Comparison of ENCODE assay signal across 7 cellular contexts in the genomic region with DNA sequence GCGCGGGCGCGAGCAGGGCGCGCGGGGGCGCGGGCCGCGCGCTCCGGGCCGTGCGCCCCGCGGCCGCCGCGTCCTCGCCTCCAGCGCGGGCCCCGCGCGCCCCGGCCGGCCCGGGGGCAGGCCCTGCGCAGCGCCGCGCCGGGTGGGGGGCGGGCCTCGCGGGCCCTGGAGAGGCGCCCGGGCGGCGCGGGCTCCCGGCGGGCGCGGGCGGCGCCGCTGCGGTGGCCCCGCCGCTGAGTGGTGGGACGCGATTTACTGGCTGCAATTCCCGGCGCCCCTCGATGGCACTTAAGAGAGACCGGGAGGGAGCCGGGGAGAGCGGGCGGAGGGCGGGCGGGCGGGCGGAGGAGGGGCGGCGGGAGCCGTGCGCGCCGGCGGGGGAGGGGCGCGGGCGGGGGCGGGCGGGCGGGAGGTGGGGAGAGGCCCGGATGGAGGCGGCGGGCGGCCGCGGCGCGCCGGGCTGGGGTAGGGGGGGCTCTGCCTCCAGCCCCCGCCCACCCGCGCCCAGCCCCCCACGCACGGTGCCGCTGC.
DNase-seq lines count a peak whose midpoint lies in the region; ATAC-seq and TF ChIP-seq lines count a peak whose summit lies in the region.

No MANE protein-coding gene starts in this region.

- peak in 1 of 2 experiments; percentile 42 for DNase-seq in Caco-2
- DNase-seq in LoVo (ENCODE audit: low spot score): peak; percentile 38
- no peak for DNase-seq in choroid plexus epithelial cell (ENCODE audit: low read depth)
- DNase-seq in osteoblast (ENCODE audit: insufficient read length, low spot score, missing footprints): peak; percentile 94
- DNase-seq in SW480 (ENCODE audit: low spot score): no peak

- no peaks in the 10 kb centered on the region for H3K9me3 ChIP-seq in Caco-2
- no peaks in the 10 kb centered on the region for H3K9me3 ChIP-seq in osteoblast (ENCODE audit: low read depth, low read length)

- peak overlapping the region; percentile 56 for H3K4me3 Mint-ChIP-seq in Caco-2 (ENCODE audit: unreplicated experiment)

- no peaks in the 10 kb centered on the region for H3K27me3 ChIP-seq in Caco-2 (replicated peaks; ENCODE audit: control insufficient read depth, insufficient read depth, low read length)
- peaks cover 2% of the 10 kb centered on the region for H3K27me3 ChIP-seq in osteoblast (ENCODE audit: insufficient read depth, low read length)

- POLR2A ChIA-PET in Caco-2 (lab: Charles Lee): no interaction called here

- H3K4me1 ChIP-seq in Caco-2 (no peaks in the 10 kb centered on the region), osteoblast (ENCODE audit: insufficient read depth, low read length) (no peaks in the 10 kb centered on the region)

- H3K27ac ChIP-seq in osteoblast (ENCODE audit: low read depth, low read length): no peak overlapping the region

- no peaks in the 10 kb centered on the region for H3K36me3 Mint-ChIP-seq in Caco-2 (ENCODE audit: insufficient read depth, unreplicated experiment)

- H3K36me3 ChIP-seq in Caco-2 (ENCODE audit: control insufficient read depth, insufficient read depth, low read length) (no peaks in the 10 kb centered on the region), osteoblast (ENCODE audit: insufficient read depth, low read length) (no peaks in the 10 kb centered on the region)

- H4K20me1 ChIP-seq in osteoblast (ENCODE audit: insufficient read depth, low read length): no peaks in the 10 kb centered on the region

- BruUV-seq in Caco-2 (replicated peaks; lab: Mats Ljungman, UMichigan): no TSS peak

- H3K4me1 Mint-ChIP-seq in Caco-2 (ENCODE audit: low read depth, unreplicated experiment): no peaks in the 10 kb centered on the region

- H3K27ac Mint-ChIP-seq in Caco-2 (ENCODE audit: unreplicated experiment): no peak overlapping the region

- intact Hi-C loops in Caco-2 (cut with micrococcal nuclease; ENCODE audit: unreplicated experiment): no loop called here

- ATAC-seq in GM21529 (IDR thresholded peaks at IDR 0.05; ENCODE audit: unreplicated experiment) (no peak), HG03175 (IDR thresholded peaks at IDR 0.05; ENCODE audit: unreplicated experiment) (no peak)

- H2AFZ ChIP-seq in osteoblast (ENCODE audit: low read length): no peak overlapping the region

- no peak overlapping the region for H3K4me2 ChIP-seq in osteoblast (ENCODE audit: insufficient read depth, low read length)

- no peaks in the 10 kb centered on the region for H3K9me3 Mint-ChIP-seq in Caco-2 (ENCODE audit: unreplicated experiment)

- peak overlapping the region; percentile 38 for H3K4me3 ChIP-seq in Caco-2 (ENCODE audit: low read depth, low read length)
- peak overlapping the region; percentile 35 for H3K4me3 ChIP-seq in choroid plexus epithelial cell (ENCODE audit: low read depth, low read length)
- H3K4me3 ChIP-seq in osteoblast (ENCODE audit: insufficient read depth, low read length): no peak overlapping the region

- no peaks in the 10 kb centered on the region for H3K79me2 ChIP-seq in osteoblast (ENCODE audit: insufficient read depth, low read length)

- no peaks in the 10 kb centered on the region for H3K27me3 Mint-ChIP-seq in Caco-2 (ENCODE audit: insufficient read depth, unreplicated experiment)

- CTCF ChIA-PET in Caco-2 (lab: Charles Lee): no interaction called here

- TF ChIP-seq CTCF in Caco-2 (IDR thresholded peaks at IDR 0.05; ENCODE audit: insufficient read depth in 1 of 2, low read depth in 1 of 2, low read length in 1 of 2, severe bottlenecking in 1 of 2, unreplicated experiment in 1 of 2) (no peak), choroid plexus epithelial cell (conservative IDR thresholded peaks at IDR 0.05; ENCODE audit: low read depth, low read length) (no peak), osteoblast (IDR thresholded peaks at IDR 0.05; ENCODE audit: extremely low read depth, low read depth, low read length) (no peak)

Comparison
In these comparisons a context has a peak if more than half of its experiments do, and no peak if none do; other contexts are left out.
1. DNase-seq: peak in LoVo (single experiment) and osteoblast (single experiment); none in choroid plexus epithelial cell (single experiment) and SW480 (single experiment).